Comparison of ENCODE assay signal across 10 cellular contexts in the genomic region with DNA sequence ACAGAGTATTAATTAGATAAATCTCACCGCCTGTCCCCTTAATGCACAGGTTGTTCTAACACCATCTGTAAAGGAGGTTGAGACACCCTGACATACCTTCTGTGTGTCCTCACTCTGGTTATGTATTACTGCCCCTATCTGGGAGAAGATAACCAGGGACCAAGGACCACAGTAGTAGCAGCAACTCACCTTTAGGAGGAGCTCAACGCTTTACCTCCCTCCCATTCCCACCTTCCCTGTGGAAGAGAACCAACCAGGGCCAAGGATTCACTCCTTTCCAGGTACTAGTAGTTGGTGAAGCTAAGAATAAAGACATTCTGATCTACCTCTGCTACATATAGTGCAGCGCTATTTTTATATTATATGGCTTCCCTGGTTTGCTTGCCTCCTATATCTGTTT.
DNase-seq lines count a peak whose midpoint lies in the region; ATAC-seq, FAIRE-seq and TF ChIP-seq lines count a peak whose summit lies in the region.
"Had no signal": no experiment of that assay in that cellular context is flagged by ENCODE, and none has a peak within 500 bp of the region (broad histone marks: within the 10 kb centered on the region; RNA-seq: fewer than 3 reads in every experiment).

No MANE protein-coding gene starts in this region.

- H3K27me3 ChIP-seq in Panc1 (ENCODE audit: control insufficient read depth, insufficient read depth, low read length) = no peaks in the 10 kb centered on the region
- H3K27me3 ChIP-seq in naive thymus-derived CD4-positive, alpha-beta T cell (ENCODE audit: control insufficient read depth in 2 of 2, insufficient read depth in 2 of 2, low read length in 2 of 2) = peaks cover 0 to 5% of the 10 kb centered on the region in 2 donors
- H3K27me3 ChIP-seq: adrenal gland had no signal

- H3K4me3 Mint-ChIP-seq in naive thymus-derived CD4-positive, alpha-beta T cell = no peak overlapping the region
- H3K4me3 Mint-ChIP-seq in naive thymus-derived CD8-positive, alpha-beta T cell = no peak overlapping the region

- DNase-seq in D341Med (ENCODE audit: low spot score) (peak; percentile 40), HTR-8/SVneo (ENCODE audit: insufficient read length, low spot score) (peak; percentile 28), Panc1 (ENCODE audit: low read depth, low spot score) (no peak), islet precursor cell (peak; percentile 62), cerebellar cortex (ENCODE audit: low spot score) (no peak)
- no peak for DNase-seq in naive thymus-derived CD4-positive, alpha-beta T cell
- DNase-seq in naive thymus-derived CD8-positive, alpha-beta T cell = no peak
- DNase-seq: adrenal gland, DMS79 had no signal

- no peaks in the 10 kb centered on the region for H3K4me1 Mint-ChIP-seq in naive thymus-derived CD4-positive, alpha-beta T cell
- H3K4me1 Mint-ChIP-seq in naive thymus-derived CD8-positive, alpha-beta T cell = peaks cover 0 to 3% (median 0%) of the 10 kb centered on the region in 4 donors

- peaks cover 1 to 38% (median 11%) of the 10 kb centered on the region in 5 donors for H3K27me3 Mint-ChIP-seq in naive thymus-derived CD4-positive, alpha-beta T cell
- H3K27me3 Mint-ChIP-seq in naive thymus-derived CD8-positive, alpha-beta T cell = peaks cover 0 to 40% (median 4%) of the 10 kb centered on the region in 5 donors

- FAIRE-seq in HTR-8/SVneo (lab: Jason Lieb, UNC) = peak; percentile 46

- peak; percentile 12; the same call in 1 of the 2 replicates for TF ChIP-seq CTCF in Panc1 (IDR thresholded peaks at IDR 0.05)

- peaks cover 0 to 4% (median 0%) of the 10 kb centered on the region in 11 donors for H3K9me3 Mint-ChIP-seq in naive thymus-derived CD4-positive, alpha-beta T cell
- no peaks in the 10 kb centered on the region for H3K9me3 Mint-ChIP-seq in naive thymus-derived CD8-positive, alpha-beta T cell

- no peaks in the 10 kb centered on the region for H3K36me3 ChIP-seq in Panc1 (ENCODE audit: control insufficient read depth, insufficient read depth, low read length)
- no peaks in the 10 kb centered on the region for H3K36me3 ChIP-seq in naive thymus-derived CD4-positive, alpha-beta T cell (ENCODE audit: control insufficient read depth in 2 of 3, insufficient read depth in 3 of 3, low read length in 3 of 3)
- H3K36me3 ChIP-seq: adrenal gland had no signal

- no peaks in the 10 kb centered on the region for H3K4me1 ChIP-seq in Panc1 (ENCODE audit: control insufficient read depth, insufficient read depth, low read length)
- no peaks in the 10 kb centered on the region for H3K4me1 ChIP-seq in naive thymus-derived CD4-positive, alpha-beta T cell (ENCODE audit: control insufficient read depth in 2 of 2, insufficient read depth in 2 of 2, low read length in 2 of 2)
- H3K4me1 ChIP-seq: adrenal gland had no signal

- no peak for ATAC-seq in Panc1
- ATAC-seq in HG03045 (IDR thresholded peaks at IDR 0.05; ENCODE audit: unreplicated experiment) = no peak
- ATAC-seq in naive thymus-derived CD4-positive, alpha-beta T cell = no peak
- ATAC-seq in naive thymus-derived CD8-positive, alpha-beta T cell = no peak

- in situ Hi-C loops in Panc1 (cut with HindIII; ENCODE audit: low pct_unique_long_range_greater_than_20kb, low sequenced_read_pairs) = no loop called here

- POLR2A ChIA-PET in Panc1 (lab: Charles Lee) = no interaction called here
- POLR2A ChIA-PET in naive thymus-derived CD4-positive, alpha-beta T cell (lab: Charles Lee) = no interaction called here
- POLR2A ChIA-PET in naive thymus-derived CD8-positive, alpha-beta T cell (lab: Charles Lee) = no interaction called here

- no peak overlapping the region for H3K4me3 ChIP-seq in Panc1 (ENCODE audit: low read depth in 2 of 2, low read length in 2 of 2)
- no peak overlapping the region for H3K4me3 ChIP-seq in naive thymus-derived CD4-positive, alpha-beta T cell (ENCODE audit: low read length)
- H3K4me3 ChIP-seq: adrenal gland had no signal

- intact Hi-C loops in Panc1 (cut with micrococcal nuclease; ENCODE audit: unreplicated experiment) = no loop called here
- intact Hi-C loops in naive thymus-derived CD4-positive, alpha-beta T cell (cut with micrococcal nuclease) = no loop called here

- no peak overlapping the region for H3K27ac ChIP-seq in Panc1 (ENCODE audit: low read length)
- H3K27ac ChIP-seq in naive thymus-derived CD4-positive, alpha-beta T cell (ENCODE audit: low read depth, low read length) = no peak overlapping the region
- H3K27ac ChIP-seq: adrenal gland had no signal

- H3K27ac Mint-ChIP-seq in naive thymus-derived CD4-positive, alpha-beta T cell = no peak overlapping the region
- no peak overlapping the region for H3K27ac Mint-ChIP-seq in naive thymus-derived CD8-positive, alpha-beta T cell

- no peaks in the 10 kb centered on the region for H3K9me3 ChIP-seq in Panc1 (ENCODE audit: control insufficient read depth, insufficient read depth, low read depth, low read length)
- H3K9me3 ChIP-seq in naive thymus-derived CD4-positive, alpha-beta T cell (ENCODE audit: control insufficient read depth in 2 of 3, low read length in 3 of 3) = no peaks in the 10 kb centered on the region
- H3K9me3 ChIP-seq: adrenal gland had no signal

- CTCF ChIA-PET in Panc1 (lab: Charles Lee) = no interaction called here
- CTCF ChIA-PET in naive thymus-derived CD4-positive, alpha-beta T cell (lab: Charles Lee) = no interaction called here

- no TSS peak for BruUV-seq in Panc1 (replicated peaks; lab: Mats Ljungman, UMichigan)

- no peaks in the 10 kb centered on the region for H3K36me3 Mint-ChIP-seq in naive thymus-derived CD4-positive, alpha-beta T cell
- peaks cover 0 to 11% (median 0%) of the 10 kb centered on the region in 3 donors for H3K36me3 Mint-ChIP-seq in naive thymus-derived CD8-positive, alpha-beta T cell

Comparison
In these comparisons a context has a peak if more than half of its experiments do, and no peak if none do; other contexts are left out.
1. DNase-seq: peak in D341Med (single experiment), HTR-8/SVneo (single experiment) and islet precursor cell (single experiment); none in Panc1 (single experiment), naive thymus-derived CD4-positive, alpha-beta T cell (0 of 9), naive thymus-derived CD8-positive, alpha-beta T cell (0 of 10) and cerebellar cortex (single experiment).